ENCODE assay signal across 19 cellular contexts in genomic region chr5:54388411-54388810, GRCh38.
DNase-seq lines count a peak whose midpoint lies in the region; ATAC-seq, FAIRE-seq and TF ChIP-seq lines count a peak whose summit lies in the region.
"Had no signal": no experiment of that assay in that cellular context is flagged by ENCODE, and none has a peak within 500 bp of the region (broad histone marks: within the 10 kb centered on the region; RNA-seq: fewer than 3 reads in every experiment).

No MANE protein-coding gene starts in this region.

- no peak for FAIRE-seq in GM12878 (lab: Jason Lieb, UNC)
- FAIRE-seq: urothelium cell line had no signal

- CTCF ChIA-PET in GM12878 (lab: Yijun Ruan, JAX): interaction anchor here (0.6 to 2.4 kb wide), 10 partner anchors 8 to 1473 kb away, joined by 3 to 17 read pairs (median 6); partner anchors contain the start of gene ARL15

- POLR2A ChIA-PET in GM12878 (lab: Charles Lee): interaction anchor here (1.9 to 3.0 kb wide), 3 partner anchors 10 to 77 kb away, joined by 7 to 24 read pairs (median 11); partner anchors contain the start of gene ARL15

- H3K9me3 ChIP-seq in GM12878 (replicated peaks; ENCODE audit: control insufficient read depth, insufficient read depth, low read length) (no peaks in the 10 kb centered on the region; the same call in 2 of the 3 replicates), right atrium auricular region (no peaks in the 10 kb centered on the region), transverse colon (no peaks in the 10 kb centered on the region)

- in situ Hi-C loops in GM12878 (cut with MboI) (no loop called here), transverse colon (cut with MboI; ENCODE audit: low pct_ligation_motif_present in 1 of 4, low pct_unique_long_range_greater_than_20kb in 1 of 4, low sequenced_read_pairs in 3 of 4) (no loop called here)

- H2AFZ ChIP-seq in GM12878 (ENCODE audit: control insufficient read depth, low read depth, low read length): no peak overlapping the region

- ATAC-seq in Right ventricle myocardium inferior: peak; percentile 37
- ATAC-seq in GM12878: peak; percentile 5; the same call in 1 of the 3 replicates
- ATAC-seq in HG03565 (IDR thresholded peaks at IDR 0.05; ENCODE audit: unreplicated experiment): no peak
- no peak for ATAC-seq in HG03342 (IDR thresholded peaks at IDR 0.05; ENCODE audit: unreplicated experiment)

- intact Hi-C loops in Right ventricle myocardium inferior (cut with DNase I): no loop called here
- intact Hi-C loops in cardiac septum (cut with DNase I): no loop called here
- intact Hi-C loops in GM12878 (cut with micrococcal nuclease; ENCODE audit: unreplicated experiment): no loop called here
- intact Hi-C loops in transverse colon (cut with DNase I; ENCODE audit: low total_unique reads): no loop called here

- no peak overlapping the region for H3K4me2 ChIP-seq in GM12878 (ENCODE audit: control insufficient read depth, insufficient read depth)
- H3K4me2 ChIP-seq: smooth muscle cell had no signal

- TF ChIP-seq EP300 in GM12878 (IDR thresholded peaks at IDR 0.05; ENCODE audit: borderline replicate concordance in 1 of 2, control insufficient read depth in 1 of 2, low read depth in 2 of 2, low read length in 2 of 2) (no peak), transverse colon (IDR thresholded peaks at IDR 0.05; ENCODE audit: low read depth) (no peak)

- H3K27me3 Mint-ChIP-seq in immature natural killer cell (ENCODE audit: low read depth in 3 of 3): peaks cover 0 to 2% (median 2%) of the 10 kb centered on the region in 3 donors

- 43% methylated on average over 5 of the region's 5 CpGs for WGBS in GM12878 (ENCODE audit: insufficient coverage, insufficient replicate concordance, low lambda C conversion rate, missing lambda C conversion rate)
- 72 to 76% methylated on average over 5 of the region's 5 CpGs for WGBS in transverse colon (ENCODE audit: low coverage in 1 of 2), 2 donors

- RAD21 ChIA-PET in GM12878 (lab: Charles Lee; ENCODE audit: unreplicated experiment): interaction anchor here (0.8 to 3.5 kb wide), 11 partner anchors 8 to 154 kb away, joined by 3 to 41 read pairs (median 4); partner anchors contain the start of gene ARL15

- TF ChIP-seq POLR2A in GM12878 (IDR thresholded peaks at IDR 0.05; ENCODE audit: low read depth, low read length): no peak
- no peak for TF ChIP-seq POLR2A in transverse colon (IDR thresholded peaks at IDR 0.05)

- no peaks in the 10 kb centered on the region for H3K27me3 ChIP-seq in GM12878 (replicated peaks in 1 of 2; ENCODE audit: control insufficient read depth in 2 of 2, insufficient read depth in 2 of 2, low read length in 1 of 2)
- H3K27me3 ChIP-seq in right atrium auricular region: no peaks in the 10 kb centered on the region
- H3K27me3 ChIP-seq in transverse colon: no peaks in the 10 kb centered on the region

- H3K36me3 ChIP-seq in GM12878 (ENCODE audit: control insufficient read depth in 2 of 2, insufficient read depth in 2 of 2, low read length in 1 of 2): no peaks in the 10 kb centered on the region
- no peaks in the 10 kb centered on the region for H3K36me3 ChIP-seq in right atrium auricular region
- no peaks in the 10 kb centered on the region for H3K36me3 ChIP-seq in transverse colon

- no TSS peak for BruUV-seq in GM12878 (replicated peaks; lab: Mats Ljungman, UMichigan)

- no peak for TF ChIP-seq CTCF in GM12878 (IDR thresholded peaks at IDR 0.05 in 2 of 3, conservative IDR thresholded peaks at IDR 0.05 in 1 of 3; ENCODE audit: control insufficient read depth in 2 of 3, extremely low read depth in 1 of 3, insufficient read depth in 1 of 3, low read depth in 3 of 3, low read length in 3 of 3)
- no peak for TF ChIP-seq CTCF in right atrium auricular region (IDR thresholded peaks at IDR 0.05)
- no peak for TF ChIP-seq CTCF in transverse colon (IDR thresholded peaks at IDR 0.05)

- H3K9ac ChIP-seq in GM12878 (ENCODE audit: control insufficient read depth, insufficient read depth, low read length): no peak overlapping the region

- H3K4me3 Mint-ChIP-seq in immature natural killer cell: no peak overlapping the region
- H3K4me3 Mint-ChIP-seq: CD8-positive, alpha-beta memory T cell; stimulated activated effector memory CD8-positive, alpha-beta T cell treated with anti-CD3 and anti-CD28 coated beads, Interleukin-12 subunit alpha, Interleukin-12 subunit beta, amount 100 ng/mL, for 72 hours had no signal

- H3K79me2 ChIP-seq in GM12878 (ENCODE audit: control insufficient read depth, insufficient read depth, low read length): no peaks in the 10 kb centered on the region

- no peak for TF ChIP-seq RAD21 in GM12878 (IDR thresholded peaks at IDR 0.05; ENCODE audit: insufficient read depth, low read depth, low read length)

- SMC1A ChIA-PET in GM12878 (lab: Charles Lee; ENCODE audit: uncharacterized antibody, unreplicated experiment): interaction anchor here (0.6 to 3.3 kb wide), 14 partner anchors 8 to 825 kb away, joined by 3 to 43 read pairs (median 6); partner anchors contain the start of gene ARL15

- no peak overlapping the region for H3K27ac Mint-ChIP-seq in immature natural killer cell
- H3K27ac Mint-ChIP-seq: stimulated activated effector memory CD8-positive, alpha-beta T cell treated with anti-CD3 and anti-CD28 coated beads, Interleukin-12 subunit alpha, Interleukin-12 subunit beta, amount 100 ng/mL, for 72 hours had no signal

- H3K4me1 ChIP-seq in GM12878 (ENCODE audit: control insufficient read depth, insufficient read depth, low read length) (no peaks in the 10 kb centered on the region), right atrium auricular region (peaks cover 0 to 28% of the 10 kb centered on the region in 2 donors), transverse colon (peaks cover 0 to 18% (median 9%) of the 10 kb centered on the region in 4 donors)

- H3K36me3 Mint-ChIP-seq in immature natural killer cell: no peaks in the 10 kb centered on the region
- H3K36me3 Mint-ChIP-seq: stimulated activated effector memory CD8-positive, alpha-beta T cell treated with anti-CD3 and anti-CD28 coated beads, Interleukin-12 subunit alpha, Interleukin-12 subunit beta, amount 100 ng/mL, for 72 hours had no signal

- no peak for DNase-seq in Right ventricle myocardium inferior (ENCODE audit: missing footprints)
- no peak for DNase-seq in cardiac septum (ENCODE audit: low spot score)
- no peak for DNase-seq in GM12878 (ENCODE audit: low read depth, low spot score)
- no peak for DNase-seq in right atrium auricular region (ENCODE audit: low spot score)
- no peak for DNase-seq in transverse colon
- no peak for DNase-seq in immature natural killer cell
- DNase-seq: activated CD4-positive, alpha-beta T cell treated with anti-CD3 and anti-CD28 coated beads for 1 hour; CD8-positive, alpha-beta memory T cell; GOT3; NCI-H1092; NCI-H2107; occipital lobe; RPMI8226; T-helper 2 cell had no signal

- no peaks in the 10 kb centered on the region for H4K20me1 ChIP-seq in GM12878 (ENCODE audit: control insufficient read depth, insufficient read depth)

- no peak overlapping the region for H3K27ac ChIP-seq in GM12878 (ENCODE audit: control insufficient read depth, insufficient read depth)
- peak overlapping the region; percentile 43 to 62 for H3K27ac ChIP-seq in right atrium auricular region
- no peak overlapping the region for H3K27ac ChIP-seq in transverse colon

- H3K4me3 ChIP-seq in GM12878 (no peak overlapping the region), right atrium auricular region (no peak overlapping the region), transverse colon (no peak overlapping the region)
- H3K4me3 ChIP-seq: smooth muscle cell had no signal

- no peaks in the 10 kb centered on the region for H3K9me3 Mint-ChIP-seq in immature natural killer cell
- H3K9me3 Mint-ChIP-seq: CD8-positive, alpha-beta memory T cell; stimulated activated effector memory CD8-positive, alpha-beta T cell treated with anti-CD3 and anti-CD28 coated beads, Interleukin-12 subunit alpha, Interleukin-12 subunit beta, amount 100 ng/mL, for 72 hours had no signal

- no peaks in the 10 kb centered on the region for H3K4me1 Mint-ChIP-seq in immature natural killer cell
- H3K4me1 Mint-ChIP-seq: CD8-positive, alpha-beta memory T cell; stimulated activated effector memory CD8-positive, alpha-beta T cell treated with anti-CD3 and anti-CD28 coated beads, Interleukin-12 subunit alpha, Interleukin-12 subunit beta, amount 100 ng/mL, for 72 hours had no signal

TF ChIP-seq in GM12878, 131 proteins besides CTCF, POLR2A, EP300 and RAD21 (continues in another document):
- no peak for TF ChIP-seq TARDBP (IDR thresholded peaks at IDR 0.05; ENCODE audit: borderline replicate concordance)
- TF ChIP-seq, protein P1, sequence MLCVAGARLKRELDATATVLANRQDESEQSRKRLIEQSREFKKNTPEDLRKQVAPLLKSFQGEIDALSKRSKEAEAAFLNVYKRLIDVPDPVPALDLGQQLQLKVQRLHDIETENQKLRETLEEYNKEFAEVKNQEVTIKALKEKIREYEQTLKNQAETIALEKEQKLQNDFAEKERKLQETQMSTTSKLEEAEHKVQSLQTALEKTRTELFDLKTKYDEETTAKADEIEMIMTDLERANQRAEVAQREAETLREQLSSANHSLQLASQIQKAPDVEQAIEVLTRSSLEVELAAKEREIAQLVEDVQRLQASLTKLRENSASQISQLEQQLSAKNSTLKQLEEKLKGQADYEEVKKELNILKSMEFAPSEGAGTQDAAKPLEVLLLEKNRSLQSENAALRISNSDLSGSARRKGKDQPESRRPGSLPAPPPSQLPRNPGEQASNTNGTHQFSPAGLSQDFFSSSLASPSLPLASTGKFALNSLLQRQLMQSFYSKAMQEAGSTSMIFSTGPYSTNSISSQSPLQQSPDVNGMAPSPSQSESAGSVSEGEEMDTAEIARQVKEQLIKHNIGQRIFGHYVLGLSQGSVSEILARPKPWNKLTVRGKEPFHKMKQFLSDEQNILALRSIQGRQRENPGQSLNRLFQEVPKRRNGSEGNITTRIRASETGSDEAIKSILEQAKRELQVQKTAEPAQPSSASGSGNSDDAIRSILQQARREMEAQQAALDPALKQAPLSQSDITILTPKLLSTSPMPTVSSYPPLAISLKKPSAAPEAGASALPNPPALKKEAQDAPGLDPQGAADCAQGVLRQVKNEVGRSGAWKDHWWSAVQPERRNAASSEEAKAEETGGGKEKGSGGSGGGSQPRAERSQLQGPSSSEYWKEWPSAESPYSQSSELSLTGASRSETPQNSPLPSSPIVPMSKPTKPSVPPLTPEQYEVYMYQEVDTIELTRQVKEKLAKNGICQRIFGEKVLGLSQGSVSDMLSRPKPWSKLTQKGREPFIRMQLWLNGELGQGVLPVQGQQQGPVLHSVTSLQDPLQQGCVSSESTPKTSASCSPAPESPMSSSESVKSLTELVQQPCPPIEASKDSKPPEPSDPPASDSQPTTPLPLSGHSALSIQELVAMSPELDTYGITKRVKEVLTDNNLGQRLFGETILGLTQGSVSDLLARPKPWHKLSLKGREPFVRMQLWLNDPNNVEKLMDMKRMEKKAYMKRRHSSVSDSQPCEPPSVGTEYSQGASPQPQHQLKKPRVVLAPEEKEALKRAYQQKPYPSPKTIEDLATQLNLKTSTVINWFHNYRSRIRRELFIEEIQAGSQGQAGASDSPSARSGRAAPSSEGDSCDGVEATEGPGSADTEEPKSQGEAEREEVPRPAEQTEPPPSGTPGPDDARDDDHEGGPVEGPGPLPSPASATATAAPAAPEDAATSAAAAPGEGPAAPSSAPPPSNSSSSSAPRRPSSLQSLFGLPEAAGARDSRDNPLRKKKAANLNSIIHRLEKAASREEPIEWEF (IDR thresholded peaks at IDR 0.05; ENCODE audit: insufficient replicate concordance, low read depth, low read length): no peak

Comparison
In these comparisons a context has a peak if more than half of its experiments do, and no peak if none do; other contexts are left out.
1. ATAC-seq: peak in Right ventricle myocardium inferior (single experiment) and GM12878 (single experiment); none in HG03565 (single experiment) and HG03342 (single experiment).
2. H3K27ac ChIP-seq: peak in right atrium auricular region (2 of 2); none in GM12878 (single experiment) and transverse colon (0 of 4).